ENCODE assay signal across 8 cellular contexts in the genomic region with DNA sequence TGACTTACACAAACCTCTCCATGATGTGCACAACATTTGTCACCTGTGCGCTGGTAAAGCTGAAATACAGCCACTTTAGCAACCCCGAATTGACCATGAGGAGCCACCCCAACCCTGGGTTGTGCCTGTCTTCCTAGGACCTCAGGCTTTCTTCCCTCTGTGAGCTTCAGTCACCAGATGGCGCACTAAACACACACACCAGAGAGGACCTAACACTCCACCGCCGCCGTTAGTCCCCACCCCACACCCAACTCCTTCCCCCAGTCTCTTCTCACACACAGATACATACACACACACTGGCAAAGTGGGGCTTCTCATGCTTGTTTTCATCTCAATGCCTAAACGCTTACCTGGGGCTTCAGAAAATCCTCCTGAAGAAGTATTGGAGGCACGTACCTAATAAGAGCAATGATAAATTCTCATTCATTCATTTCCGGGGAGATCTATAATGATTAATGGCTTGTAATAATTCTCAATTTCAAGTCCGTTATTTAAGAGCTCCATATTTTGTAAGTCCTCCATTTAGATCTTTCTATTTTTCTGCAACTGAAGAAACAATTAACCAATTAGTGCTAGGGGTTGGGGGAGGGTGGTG. TPM values are rescaled to one million over a fixed set of nuclear protein-coding genes. Genes with fewer than 3 reads are reported as not detected.
DNase-seq lines count a peak whose midpoint lies in the region; ATAC-seq and TF ChIP-seq lines count a peak whose summit lies in the region.

No MANE protein-coding gene starts in this region.

- H3K36me3 ChIP-seq in CD8-positive, alpha-beta T cell (ENCODE audit: insufficient read depth, low read length), result no peaks in the 10 kb centered on the region
- no peaks in the 10 kb centered on the region for H3K36me3 ChIP-seq in effector memory CD4-positive, alpha-beta T cell (ENCODE audit: control insufficient read depth, insufficient read depth, low read length)
- H3K36me3 ChIP-seq in mesendoderm (ENCODE audit: control insufficient read depth, insufficient read depth, low read length), result no peaks in the 10 kb centered on the region

- H2AK5ac ChIP-seq in mesendoderm (ENCODE audit: low read length), result no peak overlapping the region

- H4K5ac ChIP-seq in mesendoderm (ENCODE audit: low read length), result peak overlapping the region; percentile 51

- H3K4me3 Mint-ChIP-seq in CD8-positive, alpha-beta T cell, result peak overlapping the region; percentile 63
- H3K4me3 Mint-ChIP-seq in activated CD4-positive, alpha-beta memory T cell treated with anti-CD3 and anti-CD28 coated beads for 36 hours, result peak overlapping the region; percentile 63

- no peak overlapping the region for H3K18ac ChIP-seq in mesendoderm (ENCODE audit: low read length)

- H3K23ac ChIP-seq in mesendoderm (ENCODE audit: low read length), result no peak overlapping the region

- CTCF ChIA-PET in CD8-positive, alpha-beta T cell (lab: Charles Lee), result interaction anchor here (0.6 to 6.4 kb wide), 42 partner anchors 9 to 934 kb away, joined by 3 to 72 read pairs (median 4); partner anchors contain the start of genes CD200R1 and GTPBP8
- CTCF ChIA-PET in activated CD4-positive, alpha-beta memory T cell treated with anti-CD3 and anti-CD28 coated beads for 36 hours (lab: Charles Lee), result interaction anchor here (0.6 to 5.2 kb wide), 50 partner anchors 8 to 645 kb away, joined by 3 to 79 read pairs (median 4); partner anchors contain the start of genes CD200, CD200R1 and GTPBP8

- intact Hi-C loops in CD8-positive, alpha-beta T cell (cut with DNase I, micrococcal nuclease), result loop anchor here (1.0 to 10.0 kb wide), 12 partner anchors 54 to 912 kb away; no protein-coding TSS in a partner anchor
- intact Hi-C loops in activated CD4-positive, alpha-beta memory T cell treated with anti-CD3 and anti-CD28 coated beads for 36 hours (cut with micrococcal nuclease), result loop anchor here (1.0 to 5.0 kb wide), 6 partner anchors 33 to 646 kb away; no protein-coding TSS in a partner anchor

- peak; percentile 58 to 84 (median 74) for DNase-seq in CD8-positive, alpha-beta T cell
- DNase-seq in HL-60 (ENCODE audit: low read depth in 1 of 2, low spot score in 1 of 2) (peak; percentile 64 to 84), NCI-H82 (lab: John Stamatoyannopoulos, UW) (peak; percentile 96), mesendoderm (peak; percentile 93)
- DNase-seq in activated CD4-positive, alpha-beta memory T cell treated with anti-CD3 and anti-CD28 coated beads for 36 hours, result peak; percentile 89
- DNase-seq in effector memory CD4-positive, alpha-beta T cell, result peak; percentile 59 to 69 (median 61)
- peak; percentile 55 to 59 for DNase-seq in stimulated activated CD8-positive, alpha-beta memory T cell treated with anti-CD3 and anti-CD28 coated beads, Interleukin-2, amount 100 ng/mL, for 1 hour (ENCODE audit: low read depth in 2 of 2)

- no peak overlapping the region for H3K27ac ChIP-seq in CD8-positive, alpha-beta T cell (ENCODE audit: low read depth, low read length)
- H3K27ac ChIP-seq in HL-60 (replicated peaks) (no peak overlapping the region), mesendoderm (ENCODE audit: low read depth, low read length) (no peak overlapping the region)
- H3K27ac ChIP-seq in effector memory CD4-positive, alpha-beta T cell (ENCODE audit: insufficient read depth, low read length, poor library complexity, severe bottlenecking), result no peak overlapping the region

- no CpG with 5 or more reads among the region's 10 CpGs for WGBS in mesendoderm (ENCODE audit: extremely low coverage, insufficient coverage, low lambda C conversion rate)

- H3K27ac Mint-ChIP-seq in CD8-positive, alpha-beta T cell, result no peak overlapping the region
- H3K27ac Mint-ChIP-seq in activated CD4-positive, alpha-beta memory T cell treated with anti-CD3 and anti-CD28 coated beads for 36 hours, result no peak overlapping the region

- ATAC-seq in CD8-positive, alpha-beta T cell, result peak; percentile 97
- peak; percentile 94 for ATAC-seq in GM19467 (IDR thresholded peaks at IDR 0.05; ENCODE audit: unreplicated experiment)

- POLR2A ChIA-PET in CD8-positive, alpha-beta T cell (lab: Charles Lee), result interaction anchor here (1.0 to 1.3 kb wide), 2 partner anchors 344 to 377 kb away, joined by 3 to 4 read pairs; a partner anchor contains a TSS
- POLR2A ChIA-PET in activated CD4-positive, alpha-beta memory T cell treated with anti-CD3 and anti-CD28 coated beads for 36 hours (lab: Charles Lee), result no interaction called here

- H3K27me3 Mint-ChIP-seq in CD8-positive, alpha-beta T cell (ENCODE audit: low read depth), result peaks cover 6% of the 10 kb centered on the region
- H3K27me3 Mint-ChIP-seq in activated CD4-positive, alpha-beta memory T cell treated with anti-CD3 and anti-CD28 coated beads for 36 hours, result peaks cover 3% of the 10 kb centered on the region

- H3K79me2 ChIP-seq in mesendoderm (ENCODE audit: control insufficient read depth, insufficient read depth, low read length), result no peaks in the 10 kb centered on the region

- no peaks in the 10 kb centered on the region for H3K27me3 ChIP-seq in CD8-positive, alpha-beta T cell (ENCODE audit: insufficient read depth, low read length)
- no peaks in the 10 kb centered on the region for H3K27me3 ChIP-seq in HL-60 (ENCODE audit: insufficient read depth, poor library complexity, severe bottlenecking)
- H3K27me3 ChIP-seq in effector memory CD4-positive, alpha-beta T cell (replicated peaks; ENCODE audit: control insufficient read depth, insufficient read depth, low read length, poor library complexity, severe bottlenecking), result peaks cover 2% of the 10 kb centered on the region
- no peaks in the 10 kb centered on the region for H3K27me3 ChIP-seq in mesendoderm (ENCODE audit: insufficient read depth, low read length, poor library complexity)

- H4K8ac ChIP-seq in mesendoderm (ENCODE audit: low read depth, low read length), result no peak overlapping the region

- no peaks in the 10 kb centered on the region for H3K36me3 Mint-ChIP-seq in CD8-positive, alpha-beta T cell
- H3K36me3 Mint-ChIP-seq in activated CD4-positive, alpha-beta memory T cell treated with anti-CD3 and anti-CD28 coated beads for 36 hours, result no peaks in the 10 kb centered on the region

- no peak overlapping the region for H2BK15ac ChIP-seq in mesendoderm (replicated peaks; ENCODE audit: low read depth)

- no peak overlapping the region for H3K4ac ChIP-seq in mesendoderm (ENCODE audit: low read depth, low read length)

- no peak overlapping the region for H3K9ac ChIP-seq in mesendoderm (ENCODE audit: low read length)

- H3K79me1 ChIP-seq in mesendoderm (ENCODE audit: low read length), result no peaks in the 10 kb centered on the region

- H3K4me1 ChIP-seq in CD8-positive, alpha-beta T cell (ENCODE audit: insufficient read depth, low read length), result peaks cover 3% of the 10 kb centered on the region
- no peaks in the 10 kb centered on the region for H3K4me1 ChIP-seq in effector memory CD4-positive, alpha-beta T cell (ENCODE audit: control insufficient read depth, insufficient read depth, low read length, poor library complexity, severe bottlenecking)
- peaks cover 19% of the 10 kb centered on the region for H3K4me1 ChIP-seq in mesendoderm (ENCODE audit: control insufficient read depth, low read depth, low read length)

- H3K9me3 ChIP-seq in CD8-positive, alpha-beta T cell (ENCODE audit: low read length), result no peaks in the 10 kb centered on the region
- no peaks in the 10 kb centered on the region for H3K9me3 ChIP-seq in effector memory CD4-positive, alpha-beta T cell (ENCODE audit: control insufficient read depth, low read length)

- no peak overlapping the region for H2BK120ac ChIP-seq in mesendoderm (ENCODE audit: low read depth, low read length)

- H3K4me3 ChIP-seq in CD8-positive, alpha-beta T cell (ENCODE audit: low read depth, low read length), result no peak overlapping the region
- H3K4me3 ChIP-seq in HL-60 (replicated peaks; ENCODE audit: insufficient read depth, low read length), result no peak overlapping the region; the same call in 1 of the 2 replicates
- peak overlapping the region; percentile 9 for H3K4me3 ChIP-seq in effector memory CD4-positive, alpha-beta T cell (ENCODE audit: insufficient read depth, low read depth, low read length, poor library complexity, severe bottlenecking)
- no peak overlapping the region for H3K4me3 ChIP-seq in mesendoderm (ENCODE audit: low read length)

- H2BK5ac ChIP-seq in mesendoderm (ENCODE audit: low read length), result no peak overlapping the region

- peaks cover 16% of the 10 kb centered on the region for H3K4me1 Mint-ChIP-seq in CD8-positive, alpha-beta T cell (ENCODE audit: low read depth)
- peaks cover 16% of the 10 kb centered on the region for H3K4me1 Mint-ChIP-seq in activated CD4-positive, alpha-beta memory T cell treated with anti-CD3 and anti-CD28 coated beads for 36 hours (ENCODE audit: low read depth)

- peak; percentile 68 for TF ChIP-seq CTCF in CD8-positive, alpha-beta T cell (IDR thresholded peaks at IDR 0.05)
- TF ChIP-seq CTCF in HL-60 (IDR thresholded peaks at IDR 0.05; ENCODE audit: insufficient read depth, low read length), result peak; percentile 83

- H3K9me3 Mint-ChIP-seq in CD8-positive, alpha-beta T cell, result no peaks in the 10 kb centered on the region
- H3K9me3 Mint-ChIP-seq in activated CD4-positive, alpha-beta memory T cell treated with anti-CD3 and anti-CD28 coated beads for 36 hours, result no peaks in the 10 kb centered on the region

- no peak overlapping the region for H3K4me2 ChIP-seq in mesendoderm (ENCODE audit: low read length)

- H3K56ac ChIP-seq in mesendoderm (ENCODE audit: low read length), result peak overlapping the region; percentile 38

RNA-seq across cellular contexts. Expression of gene CCDC80, which starts 2.1 kb away (rescaled TPM):
- not detected for total RNA-seq in CD8-positive, alpha-beta T cell
- total RNA-seq in activated CD4-positive, alpha-beta memory T cell treated with anti-CD3 and anti-CD28 coated beads for 36 hours, result not detected
- polyA plus RNA-seq in mesendoderm (2013, experiment 1 of 2), result 4.3 TPM
- 5.2 TPM for polyA plus RNA-seq in mesendoderm (2013, experiment 2 of 2)
